In the genomic region with DNA sequence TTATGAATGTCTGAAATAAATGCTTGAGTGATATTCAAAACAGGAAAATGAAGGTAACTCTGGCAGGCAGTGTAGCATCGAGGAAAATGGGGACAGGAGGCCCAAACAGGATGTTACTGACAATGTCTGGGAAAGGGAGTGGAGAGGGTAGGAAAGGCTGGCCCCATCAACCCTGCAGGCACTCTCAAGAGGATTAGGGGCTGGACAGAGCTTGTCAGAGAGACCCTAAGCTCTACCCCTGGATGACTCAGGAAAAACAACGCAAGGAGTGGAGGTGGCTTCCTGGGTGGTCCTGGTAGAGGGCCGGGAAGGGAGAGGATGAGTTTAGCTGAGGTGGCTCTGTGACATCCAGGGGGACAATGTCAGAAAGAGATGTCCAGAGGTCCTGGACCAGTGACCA, we compare ENCODE assay signal across 28 cellular contexts.
DNase-seq lines count a peak whose midpoint lies in the region; ATAC-seq, FAIRE-seq and TF ChIP-seq lines count a peak whose summit lies in the region.
"Had no signal": no experiment of that assay in that cellular context is flagged by ENCODE, and none has a peak within 500 bp of the region (broad histone marks: within the 10 kb centered on the region; RNA-seq: fewer than 3 reads in every experiment).

No MANE protein-coding gene starts in this region.

- H3K9me3 ChIP-seq in heart left ventricle: peaks cover 0 to 13% (median 0%) of the 10 kb centered on the region in 12 donors
- H3K9me3 ChIP-seq in upper lobe of left lung: no peaks in the 10 kb centered on the region
- no peaks in the 10 kb centered on the region for H3K9me3 ChIP-seq in aorta (ENCODE audit: control insufficient read depth, low read length)
- H3K9me3 ChIP-seq in transverse colon: no peaks in the 10 kb centered on the region

- H3K27ac ChIP-seq in heart left ventricle (peak overlapping the region in 4 of 12 donors; percentile 9 to 21 (median 16)), upper lobe of left lung (peak overlapping the region in 3 of 4 donors; percentile 10 to 57 (median 20)), aorta (ENCODE audit: low read depth in 1 of 2, low read length in 2 of 2) (no peak overlapping the region), transverse colon (no peak overlapping the region)
- H3K27ac ChIP-seq: esophagus muscularis mucosa, SK-N-MC had no signal

- peaks cover 0 to 3% (median 0%) of the 10 kb centered on the region in 9 donors for H3K36me3 ChIP-seq in heart left ventricle
- no peaks in the 10 kb centered on the region for H3K36me3 ChIP-seq in bronchial epithelial cell (ENCODE audit: control insufficient read depth, insufficient read depth, low read length)
- peaks cover 0 to 4% (median 0%) of the 10 kb centered on the region in 4 donors for H3K36me3 ChIP-seq in upper lobe of left lung
- H3K36me3 ChIP-seq in aorta (ENCODE audit: control insufficient read depth in 1 of 2, insufficient read depth in 2 of 2, low read length in 1 of 2): no peaks in the 10 kb centered on the region
- no peaks in the 10 kb centered on the region for H3K36me3 ChIP-seq in transverse colon

- TF ChIP-seq CTCF in heart left ventricle (IDR thresholded peaks at IDR 0.05) (no peak), bronchial epithelial cell (IDR thresholded peaks at IDR 0.05; ENCODE audit: insufficient read depth, low read length, severe bottlenecking) (no peak), upper lobe of left lung (IDR thresholded peaks at IDR 0.05) (no peak), transverse colon (IDR thresholded peaks at IDR 0.05) (no peak)

- H3K4me1 Mint-ChIP-seq in naive B cell: peaks cover 11 to 19% (median 16%) of the 10 kb centered on the region in 3 donors

- WGBS in heart left ventricle, 4 donors: 44 to 70% (median 54%) methylated on average over 3 of the region's 3 CpGs
- WGBS in upper lobe of left lung, 2 donors: 63 to 67% methylated on average over 3 of the region's 3 CpGs
- WGBS in aorta, 2 donors: 59 to 75% methylated on average over 3 of the region's 3 CpGs
- WGBS in transverse colon (ENCODE audit: low coverage in 1 of 2), 2 donors: 58 to 62% methylated on average over 3 of the region's 3 CpGs

- no peak for TF ChIP-seq POLR2A in heart left ventricle (IDR thresholded peaks at IDR 0.05)
- no peak for TF ChIP-seq POLR2A in upper lobe of left lung (IDR thresholded peaks at IDR 0.05)
- TF ChIP-seq POLR2A in transverse colon (IDR thresholded peaks at IDR 0.05): no peak

- peak overlapping the region in 2 of 8 donors; percentile 1 to 36 for H3K4me3 Mint-ChIP-seq in naive B cell
- H3K4me3 Mint-ChIP-seq: activated T-cell treated with anti-CD3 and anti-CD28 coated beads, Interleukin-2, amount 50 U/mL, for 4 hours; CD4-positive, alpha-beta memory T cell; natural killer cell had no signal

- peak; percentile 28 for FAIRE-seq in bronchial epithelial cell (lab: Jason Lieb, UNC)
- FAIRE-seq: A204.1, GM12878, H1, HTR-8/SVneo, keratinocyte had no signal

- H3K27me3 Mint-ChIP-seq in naive B cell: no peaks in the 10 kb centered on the region
- H3K27me3 Mint-ChIP-seq: CD4-positive, alpha-beta memory T cell had no signal

- H3K4me1 ChIP-seq in heart left ventricle (peaks cover 0 to 26% (median 11%) of the 10 kb centered on the region in 12 donors), upper lobe of left lung (peaks cover 8 to 20% (median 11%) of the 10 kb centered on the region in 4 donors), aorta (ENCODE audit: control insufficient read depth in 1 of 2, insufficient read depth in 2 of 2, low read length in 2 of 2) (no peaks in the 10 kb centered on the region), transverse colon (no peaks in the 10 kb centered on the region)

- peaks cover 17 to 21% of the 10 kb centered on the region in 2 donors for H3K36me3 Mint-ChIP-seq in naive B cell
- H3K36me3 Mint-ChIP-seq: natural killer cell had no signal

- H3K27ac Mint-ChIP-seq in naive B cell: peak overlapping the region in 4 of 6 donors; percentile 12 to 75 (median 30)

- H3K9me3 Mint-ChIP-seq in naive B cell: peaks cover 4 to 22% (median 15%) of the 10 kb centered on the region in 7 donors
- H3K9me3 Mint-ChIP-seq: natural killer cell had no signal

- ATAC-seq in heart left ventricle: peak in 3 of 4 donors; percentile 27 to 59 (median 53)
- ATAC-seq in Right ventricle myocardium inferior: no peak
- no peak for ATAC-seq in naive B cell (ENCODE audit: low read depth in 2 of 2)
- ATAC-seq in upper lobe of left lung (ENCODE audit: low FRiP score in 2 of 2): no peak
- no peak for ATAC-seq in aorta (ENCODE audit: low FRiP score)
- ATAC-seq: activated T-cell treated with anti-CD3 and anti-CD28 coated beads, Interleukin-2, amount 50 U/mL, for 4 hours; GM12878; natural killer cell had no signal

- in situ Hi-C loops in transverse colon (cut with MboI; ENCODE audit: low pct_ligation_motif_present in 1 of 4, low pct_unique_long_range_greater_than_20kb in 1 of 4, low sequenced_read_pairs in 3 of 4): no loop called here

- H3K4me3 ChIP-seq in heart left ventricle (no peak overlapping the region), bronchial epithelial cell (ENCODE audit: low read depth, low read length) (no peak overlapping the region), upper lobe of left lung (no peak overlapping the region), aorta (ENCODE audit: low read length in 2 of 2) (no peak overlapping the region), transverse colon (no peak overlapping the region)
- H3K4me3 ChIP-seq: esophagus muscularis mucosa, GM12878, SK-N-MC had no signal

- no peak for TF ChIP-seq EP300 in upper lobe of left lung (IDR thresholded peaks at IDR 0.05)
- TF ChIP-seq EP300 in transverse colon (IDR thresholded peaks at IDR 0.05; ENCODE audit: low read depth): no peak

- intact Hi-C loops in heart left ventricle (cut with DNase I) (no loop called here), Right ventricle myocardium inferior (cut with DNase I) (loop anchor here (10.0 kb wide), 1 partner anchor 210 kb away; no protein-coding TSS in a partner anchor), aorta (cut with DNase I) (loop anchor here in 1 of 2 donors (10.0 kb wide), 1 partner anchor 210 kb away; no protein-coding TSS in a partner anchor), transverse colon (cut with DNase I; ENCODE audit: low total_unique reads) (no loop called here)

- no peaks in the 10 kb centered on the region for H3K27me3 ChIP-seq in heart left ventricle
- H3K27me3 ChIP-seq in bronchial epithelial cell (ENCODE audit: control insufficient read depth, insufficient read depth, low read length): no peaks in the 10 kb centered on the region
- no peaks in the 10 kb centered on the region for H3K27me3 ChIP-seq in upper lobe of left lung
- H3K27me3 ChIP-seq in aorta (ENCODE audit: control insufficient read depth in 1 of 2, insufficient read depth in 2 of 2, low read length in 1 of 2): no peaks in the 10 kb centered on the region
- no peaks in the 10 kb centered on the region for H3K27me3 ChIP-seq in transverse colon
- H3K27me3 ChIP-seq: esophagus muscularis mucosa had no signal

- DNase-seq in heart left ventricle: no peak
- no peak for DNase-seq in Right ventricle myocardium inferior (ENCODE audit: missing footprints)
- DNase-seq in bronchial epithelial cell (ENCODE audit: low read depth): no peak
- DNase-seq in naive B cell: no peak
- DNase-seq in upper lobe of left lung: no peak
- DNase-seq in aorta: no peak
- no peak for DNase-seq in transverse colon
- no peak for DNase-seq in HCEC 1CT
- DNase-seq: activated CD4-positive, alpha-beta T cell treated with anti-CD3 and anti-CD28 coated beads, Interleukin-2, amount 50 U/mL, for 1 hour; activated CD4-positive, CD25-positive, alpha-beta regulatory T cell; activated T-cell treated with anti-CD3 and anti-CD28 coated beads, Interleukin-2, amount 50 U/mL, for 4 hours; CD4-positive, alpha-beta memory T cell; central memory CD4-positive, alpha-beta T cell; cortex of kidney; EL; foreskin fibroblast; head of caudate nucleus; natural killer cell; NCI-H1092; NCI-H187; posterior cingulate gyrus had no signal

Comparison
In these comparisons a context has a peak if more than half of its experiments do, and no peak if none do; other contexts are left out.
1. ATAC-seq: peak in heart left ventricle (3 of 4); none in Right ventricle myocardium inferior (single experiment), naive B cell (0 of 2), upper lobe of left lung (0 of 2) and aorta (single experiment).
2. H3K27ac ChIP-seq: peak in upper lobe of left lung (3 of 4); none in aorta (0 of 2) and transverse colon (0 of 4).